9 cellular contexts compared by ENCODE assay signal in genomic region chr11:34650528-34650927, GRCh38. TPM values are rescaled to one million over a fixed set of nuclear protein-coding genes. Genes with fewer than 3 reads are reported as not detected.
DNase-seq lines count a peak whose midpoint lies in the region; ATAC-seq and TF ChIP-seq lines count a peak whose summit lies in the region.
"Had no signal": no experiment of that assay in that cellular context is flagged by ENCODE, and none has a peak within 500 bp of the region (broad histone marks: within the 10 kb centered on the region; RNA-seq: fewer than 3 reads in every experiment).

No MANE protein-coding gene starts in this region.

- H3K4me1 Mint-ChIP-seq in CD4-positive, CD25-positive, alpha-beta regulatory T cell: peaks cover 0 to 20% (median 10%) of the 10 kb centered on the region in 4 donors

- intact Hi-C loops in left colon (cut with DNase I, micrococcal nuclease): no loop called here

- H3K4me3 ChIP-seq in CD4-positive, CD25-positive, alpha-beta regulatory T cell (ENCODE audit: low read depth, low read length): peak overlapping the region; percentile 47
- no peak overlapping the region for H3K4me3 ChIP-seq in NB4 (ENCODE audit: low read depth, low read length)
- H3K4me3 ChIP-seq in smooth muscle cell: no peak overlapping the region
- H3K4me3 ChIP-seq: cardiac muscle cell had no signal

- peak; percentile 57 to 67 for ATAC-seq in CD4-positive, CD25-positive, alpha-beta regulatory T cell (ENCODE audit: low read depth in 2 of 2)
- ATAC-seq in GM21737 (IDR thresholded peaks at IDR 0.05; ENCODE audit: unreplicated experiment) (peak; percentile 91), left colon (no peak)

- no peaks in the 10 kb centered on the region for H3K9me3 ChIP-seq in CD4-positive, CD25-positive, alpha-beta regulatory T cell (ENCODE audit: control insufficient read depth in 2 of 2, low read length in 2 of 2)
- H3K9me3 ChIP-seq in smooth muscle cell (replicated peaks; ENCODE audit: low read depth): no peaks in the 10 kb centered on the region

- H3F3A ChIP-seq in smooth muscle cell (ENCODE audit: low read depth): no peaks in the 10 kb centered on the region

- peaks cover 8% of the 10 kb centered on the region for H3K4me1 ChIP-seq in CD4-positive, CD25-positive, alpha-beta regulatory T cell (ENCODE audit: control insufficient read depth, insufficient read depth, low read length, poor library complexity, severe bottlenecking)
- peaks cover 21% of the 10 kb centered on the region for H3K4me1 ChIP-seq in smooth muscle cell (ENCODE audit: low read depth)

- H3K9me3 Mint-ChIP-seq in CD4-positive, CD25-positive, alpha-beta regulatory T cell: peaks cover 0 to 2% (median 0%) of the 10 kb centered on the region in 7 donors

- H3K79me2 ChIP-seq in smooth muscle cell (ENCODE audit: low read depth): no peaks in the 10 kb centered on the region

- DNase-seq in CD4-positive, CD25-positive, alpha-beta regulatory T cell: peak in 2 of 3 donors; percentile 49 to 69
- DNase-seq in NB4 (ENCODE audit: low read depth): peak; percentile 33
- peak; percentile 10 to 30 (median 18) for DNase-seq in activated naive CD4-positive, alpha-beta T cell (lab: John Stamatoyannopoulos, UW)
- peak; percentile 21 to 44 for DNase-seq in stimulated activated CD4-positive, alpha-beta T cell treated with anti-CD3 and anti-CD28 coated beads, Interleukin-1b, Interleukin-23, amount 100 ng/mL, for 1 hour (ENCODE audit: low read depth in 2 of 2)
- no peak for DNase-seq in smooth muscle cell (lab: John Stamatoyannopoulos, UW; ENCODE audit: unreplicated experiment)
- no peak for DNase-seq in left colon
- no peak for DNase-seq in pons (ENCODE audit: low spot score)

- H3K4me3 Mint-ChIP-seq in CD4-positive, CD25-positive, alpha-beta regulatory T cell: peak overlapping the region in 2 of 4 donors; percentile 77

- H2AFZ ChIP-seq in smooth muscle cell (ENCODE audit: low read depth): no peak overlapping the region

- no peaks in the 10 kb centered on the region for H4K20me1 ChIP-seq in smooth muscle cell (ENCODE audit: low read depth)

- H3K27ac Mint-ChIP-seq in CD4-positive, CD25-positive, alpha-beta regulatory T cell: peak overlapping the region; percentile 64 to 93 (median 91)

- H3K36me3 Mint-ChIP-seq in CD4-positive, CD25-positive, alpha-beta regulatory T cell: no peaks in the 10 kb centered on the region

- H3K4me2 ChIP-seq in smooth muscle cell: no peak overlapping the region

- H3K27me3 Mint-ChIP-seq in CD4-positive, CD25-positive, alpha-beta regulatory T cell: peaks cover 19% of the 10 kb centered on the region

- no peak for TF ChIP-seq POLR2A in NB4 (IDR thresholded peaks at IDR 0.05; ENCODE audit: extremely low read depth, insufficient read length)

- H3K36me3 ChIP-seq in CD4-positive, CD25-positive, alpha-beta regulatory T cell (ENCODE audit: control insufficient read depth, insufficient read depth, low read length): no peaks in the 10 kb centered on the region
- H3K36me3 ChIP-seq in smooth muscle cell (ENCODE audit: low read depth): no peaks in the 10 kb centered on the region
- H3K36me3 ChIP-seq: cardiac muscle cell had no signal

- no peak for TF ChIP-seq CTCF in NB4 (IDR thresholded peaks at IDR 0.05; ENCODE audit: low read depth, low read length)
- no peak for TF ChIP-seq CTCF in smooth muscle cell (IDR thresholded peaks at IDR 0.05; ENCODE audit: borderline replicate concordance, insufficient read depth, poor library complexity, severe bottlenecking)

- WGBS in smooth muscle cell (ENCODE audit: low lambda C conversion rate): 92% methylated on average over 6 of the region's 6 CpGs

- H3K27me3 ChIP-seq in CD4-positive, CD25-positive, alpha-beta regulatory T cell (ENCODE audit: control insufficient read depth, insufficient read depth, low read length): no peaks in the 10 kb centered on the region
- no peaks in the 10 kb centered on the region for H3K27me3 ChIP-seq in smooth muscle cell (ENCODE audit: low read depth)
- H3K27me3 ChIP-seq: cardiac muscle cell had no signal

- H3K9ac ChIP-seq in smooth muscle cell (ENCODE audit: low read depth): no peak overlapping the region

- H3K27ac ChIP-seq in CD4-positive, CD25-positive, alpha-beta regulatory T cell (ENCODE audit: insufficient read depth, low read length, poor library complexity, severe bottlenecking): no peak overlapping the region
- H3K27ac ChIP-seq in smooth muscle cell (ENCODE audit: low read depth): no peak overlapping the region
- H3K27ac ChIP-seq: cardiac muscle cell had no signal

RNA-seq across cellular contexts. Expression of gene EHF, which starts 29.6 kb away (rescaled TPM):
- total RNA-seq in CD4-positive, CD25-positive, alpha-beta regulatory T cell: not detected
- polyA plus RNA-seq in CD4-positive, CD25-positive, alpha-beta regulatory T cell: not detected
- 0.63 and 1.7 TPM in 2 replicates for total RNA-seq in smooth muscle cell
- polyA plus RNA-seq in smooth muscle cell: 0.63 and 1.0 TPM in 2 replicates
- total RNA-seq in left colon: 100 to 1,000 TPM; 226 to 394 TPM
- total RNA-seq: cardiac muscle cell had no signal
- polyA plus RNA-seq: cardiac muscle cell had no signal

Comparison
In these comparisons a context has a peak if more than half of its experiments do, and no peak if none do; other contexts are left out.
1. DNase-seq: peak in CD4-positive, CD25-positive, alpha-beta regulatory T cell (2 of 3), NB4 (single experiment), activated naive CD4-positive, alpha-beta T cell (4 of 4) and stimulated activated CD4-positive, alpha-beta T cell treated with anti-CD3 and anti-CD28 coated beads, Interleukin-1b, Interleukin-23, amount 100 ng/mL, for 1 hour (2 of 2); none in smooth muscle cell (single experiment), left colon (0 of 2) and pons (single experiment).
2. RNA of gene EHF, which starts 29.6 kb away (total RNA-seq): 226 to 394 TPM in left colon; 0.63 to 1.7 TPM in smooth muscle cell and not detected in CD4-positive, CD25-positive, alpha-beta regulatory T cell (single experiment); every median in the first group is over 10 times any median in the second.